8 cellular contexts compared by ENCODE assay signal in genomic region chr7:76069238-76069638, GRCh38. TPM values are rescaled to one million over a fixed set of nuclear protein-coding genes. Genes with fewer than 3 reads are reported as not detected.
DNase-seq lines count a peak whose midpoint lies in the region; ATAC-seq lines count a peak whose summit lies in the region.

No MANE protein-coding gene starts in this region.

- no peak for ATAC-seq in HG03432 (IDR thresholded peaks at IDR 0.05; ENCODE audit: unreplicated experiment)
- ATAC-seq in GM19324 (IDR thresholded peaks at IDR 0.05; ENCODE audit: low FRiP score, unreplicated experiment) = no peak

- peak; percentile 73 for DNase-seq in GM04503 (ENCODE audit: low read depth)
- DNase-seq in NCI-H526 (lab: John Stamatoyannopoulos, UW) = peak; percentile 13 to 54
- peak; percentile 45 for DNase-seq in cerebellum (ENCODE audit: low spot score)
- peak; percentile 31 for DNase-seq in medulla oblongata (ENCODE audit: extremely low spot score)
- no peak for DNase-seq in NCI-H345 treated with DMSO at 0.1 percent for 48 hours (lab: John Stamatoyannopoulos, UW; ENCODE audit: unreplicated experiment)
- no peak for DNase-seq in activated CD4-positive, alpha-beta T cell treated with anti-CD3 and anti-CD28 coated beads for 48 hours

RNA-seq across cellular contexts. Expression of gene MDH2, which starts 21.3 kb away (rescaled TPM):
- total RNA-seq in cerebellum = 36.3 TPM

RNA-seq across cellular contexts. Expression of gene STYXL1, which starts 21.4 kb away (rescaled TPM):
- 15.0 TPM for total RNA-seq in cerebellum

Comparison
In these comparisons a context has a peak if more than half of its experiments do, and no peak if none do; other contexts are left out.
1. DNase-seq: peak in GM04503 (single experiment), NCI-H526 (2 of 2), cerebellum (single experiment) and medulla oblongata (single experiment); none in NCI-H345 treated with DMSO at 0.1 percent for 48 hours (single experiment) and activated CD4-positive, alpha-beta T cell treated with anti-CD3 and anti-CD28 coated beads for 48 hours (single experiment).